In the genomic region with DNA sequence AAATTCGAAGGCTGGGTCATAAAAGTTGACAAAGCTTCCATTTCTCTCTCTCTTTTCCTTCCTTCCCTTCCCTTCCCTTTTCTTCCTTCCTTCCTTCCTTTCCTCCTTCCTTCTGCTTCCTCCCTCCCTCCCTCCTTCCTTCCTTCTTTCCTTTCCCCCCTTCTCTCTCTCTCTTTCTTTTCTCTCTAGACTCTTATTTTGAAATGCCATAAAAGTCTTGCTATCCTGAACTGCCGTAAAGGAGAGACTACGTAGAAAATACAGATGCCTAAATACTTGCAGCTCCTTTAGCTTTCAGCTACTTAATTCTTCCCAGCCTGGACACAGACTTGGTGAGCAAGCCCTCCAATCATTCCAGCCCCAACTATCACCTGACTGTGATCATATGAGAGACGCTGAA, we compare ENCODE assay signal across 26 cellular contexts.
DNase-seq lines count a peak whose midpoint lies in the region; ATAC-seq, FAIRE-seq and TF ChIP-seq lines count a peak whose summit lies in the region.
"Had no signal": no experiment of that assay in that cellular context is flagged by ENCODE, and none has a peak within 500 bp of the region (broad histone marks: within the 10 kb centered on the region; RNA-seq: fewer than 3 reads in every experiment).

No MANE protein-coding gene starts in this region.

- H3K27me3 Mint-ChIP-seq in H9 (ENCODE audit: low read depth) (no peaks in the 10 kb centered on the region), neural progenitor cell (ENCODE audit: insufficient read depth, low read depth) (no peaks in the 10 kb centered on the region)
- H3K27me3 Mint-ChIP-seq: CD4-positive, alpha-beta memory T cell; CD4-positive, CD25-positive, alpha-beta regulatory T cell; CD8-positive, alpha-beta memory T cell had no signal

- no peaks in the 10 kb centered on the region for H3K9me3 Mint-ChIP-seq in H9
- H3K9me3 Mint-ChIP-seq in neural progenitor cell: no peaks in the 10 kb centered on the region

- H3K36me3 Mint-ChIP-seq in H9 (ENCODE audit: insufficient read depth in 1 of 3, low read depth in 3 of 3): no peaks in the 10 kb centered on the region
- no peaks in the 10 kb centered on the region for H3K36me3 Mint-ChIP-seq in neural progenitor cell
- H3K36me3 Mint-ChIP-seq: CD14-positive monocyte; CD4-positive, alpha-beta memory T cell; CD4-positive, CD25-positive, alpha-beta regulatory T cell; CD8-positive, alpha-beta memory T cell had no signal

- H3K4me3 Mint-ChIP-seq in H9 (no peak overlapping the region), neural progenitor cell (no peak overlapping the region)
- H3K4me3 Mint-ChIP-seq: CD14-positive monocyte; CD4-positive, alpha-beta memory T cell; CD4-positive, CD25-positive, alpha-beta regulatory T cell; CD8-positive, alpha-beta memory T cell had no signal

- H3K9me3 ChIP-seq in H9 (ENCODE audit: control insufficient read depth, low read depth, low read length) (no peaks in the 10 kb centered on the region), K562 (replicated peaks; ENCODE audit: control insufficient read depth, insufficient read depth, low read depth, low read length) (no peaks in the 10 kb centered on the region), neural progenitor cell (ENCODE audit: low read depth) (no peaks in the 10 kb centered on the region)
- H3K9me3 ChIP-seq: BE2C, BLaER1 had no signal

- ATAC-seq in K562 (no peak), HG02610 (IDR thresholded peaks at IDR 0.05; ENCODE audit: unreplicated experiment) (no peak), GM21619 (IDR thresholded peaks at IDR 0.05; ENCODE audit: unreplicated experiment) (no peak)
- ATAC-seq: GM12878 had no signal

- H3K4me1 Mint-ChIP-seq in H9: no peaks in the 10 kb centered on the region
- H3K4me1 Mint-ChIP-seq in neural progenitor cell: no peaks in the 10 kb centered on the region
- H3K4me1 Mint-ChIP-seq: CD14-positive monocyte; CD4-positive, alpha-beta memory T cell; CD4-positive, CD25-positive, alpha-beta regulatory T cell; CD8-positive, alpha-beta memory T cell had no signal

- TF ChIP-seq POLR2A in K562 (conservative IDR thresholded peaks at IDR 0.05): no peak

- no peaks in the 10 kb centered on the region for H3K23me2 ChIP-seq in H9 (ENCODE audit: insufficient read length, low read depth, low read length, poor library complexity, severe bottlenecking)

- H3K27me3 ChIP-seq in H9 (ENCODE audit: insufficient read depth, low read length) (no peaks in the 10 kb centered on the region), K562 (ENCODE audit: control insufficient read depth in 2 of 2, insufficient read depth in 2 of 2, low read length in 2 of 2) (no peaks in the 10 kb centered on the region), neural progenitor cell (no peaks in the 10 kb centered on the region)
- H3K27me3 ChIP-seq: BE2C, BLaER1 had no signal

- no peak overlapping the region; a peak in 1 of 7 replicates for H3K27ac Mint-ChIP-seq in H9
- no peak overlapping the region for H3K27ac Mint-ChIP-seq in neural progenitor cell
- H3K27ac Mint-ChIP-seq: CD14-positive monocyte; CD4-positive, alpha-beta memory T cell; CD4-positive, CD25-positive, alpha-beta regulatory T cell; CD8-positive, alpha-beta memory T cell had no signal

- H3K18ac ChIP-seq in H9 (ENCODE audit: insufficient read length, low read depth, low read length): no peak overlapping the region

- no TSS peak for BruUV-seq in K562 (replicated peaks; lab: Mats Ljungman, UMichigan)

- no peak overlapping the region for H3K23ac ChIP-seq in H9 (ENCODE audit: insufficient read length, low read depth, low read length)

- no CpG with 5 or more reads among the region's 4 CpGs for WGBS in H9 (ENCODE audit: extremely low coverage, insufficient read length, low lambda C conversion rate)
- 0% methylated on average over 4 of the region's 4 CpGs for WGBS in K562 (ENCODE audit: insufficient coverage, low coverage, missing lambda C conversion rate)

- H3K14ac ChIP-seq in H9 (ENCODE audit: insufficient read depth, low read length): no peak overlapping the region

- H3K9me1 ChIP-seq in K562 (ENCODE audit: control insufficient read depth, insufficient read depth, low read length): no peaks in the 10 kb centered on the region

- H3K27ac ChIP-seq in H9 (ENCODE audit: insufficient read length, low read depth, low read length) (no peak overlapping the region), K562 (ENCODE audit: extremely low read depth, low read depth, low read length) (no peak overlapping the region), neural progenitor cell (no peak overlapping the region)
- H3K27ac ChIP-seq: BLaER1 had no signal

- H4K20me1 ChIP-seq in H9 (ENCODE audit: control insufficient read depth, insufficient read depth, insufficient read length): no peaks in the 10 kb centered on the region
- H4K20me1 ChIP-seq in K562 (replicated peaks; ENCODE audit: control insufficient read depth, insufficient read depth, low read length): no peaks in the 10 kb centered on the region
- no peaks in the 10 kb centered on the region for H4K20me1 ChIP-seq in neural progenitor cell (ENCODE audit: low read depth)
- H4K20me1 ChIP-seq: BLaER1 had no signal

- TF ChIP-seq CTCF in H9 (conservative IDR thresholded peaks at IDR 0.05) (no peak), K562 (IDR thresholded peaks at IDR 0.05 in 2 of 3, conservative IDR thresholded peaks at IDR 0.05 in 1 of 3; ENCODE audit: insufficient read depth in 2 of 3, low read depth in 1 of 3, low read length in 3 of 3) (no peak), neural progenitor cell (IDR thresholded peaks at IDR 0.05) (no peak)

- no peaks in the 10 kb centered on the region for H3F3A ChIP-seq in neural progenitor cell (ENCODE audit: low read depth)

- no peak overlapping the region for H4K5ac ChIP-seq in H9 (ENCODE audit: insufficient read length, low read depth, low read length)

- H3K4ac ChIP-seq in H9 (ENCODE audit: low read depth, low read length): no peak overlapping the region

- H2AFZ ChIP-seq in H9 (ENCODE audit: low read length) (peak overlapping the region; percentile 65), K562 (ENCODE audit: low read depth, low read length) (no peak overlapping the region), neural progenitor cell (replicated peaks) (peak overlapping the region; percentile 17)

- H2BK5ac ChIP-seq in H9 (ENCODE audit: insufficient read length, low read length): no peak overlapping the region

- TF ChIP-seq EP300 in K562 (IDR thresholded peaks at IDR 0.05; ENCODE audit: low read length): no peak

- no peak overlapping the region for H3T11ph ChIP-seq in H9 (ENCODE audit: low read length)

- in situ Hi-C loops in K562 (cut with MboI): no loop called here

- no peaks in the 10 kb centered on the region for H3K79me2 ChIP-seq in H9 (ENCODE audit: insufficient read depth, low read length)
- no peaks in the 10 kb centered on the region for H3K79me2 ChIP-seq in K562 (ENCODE audit: control insufficient read depth, insufficient read depth, low read length)
- no peaks in the 10 kb centered on the region for H3K79me2 ChIP-seq in neural progenitor cell (ENCODE audit: low read depth)

- CTCF ChIA-PET in K562 (lab: Yijun Ruan, JAX; ENCODE audit: low intra/inter-chr PET ratio): no interaction called here

- H4K8ac ChIP-seq in H9 (replicated peaks; ENCODE audit: insufficient read length, low read depth, low read length): no peak overlapping the region

- H3K9ac ChIP-seq in H9 (ENCODE audit: extremely low read depth, insufficient read length, low read length) (no peak overlapping the region), K562 (ENCODE audit: insufficient read depth in 1 of 2, low read depth in 2 of 2, low read length in 2 of 2) (no peak overlapping the region), neural progenitor cell (no peak overlapping the region)
- H3K9ac ChIP-seq: BLaER1 had no signal

- no peak overlapping the region for H2BK15ac ChIP-seq in H9 (ENCODE audit: low read depth, low read length)

- intact Hi-C loops in K562 (cut with micrococcal nuclease): no loop called here

- H2BK20ac ChIP-seq in H9 (ENCODE audit: low read depth, low read length, poor library complexity, severe bottlenecking): no peak overlapping the region

- H2BK120ac ChIP-seq in H9 (ENCODE audit: low read depth, low read length, poor library complexity, severe bottlenecking): no peak overlapping the region

- H2AK5ac ChIP-seq in H9 (ENCODE audit: insufficient read length, low read length): no peak overlapping the region

- POLR2A ChIA-PET in K562 (lab: Yijun Ruan, JAX): no interaction called here

- H3K79me1 ChIP-seq in H9 (ENCODE audit: insufficient read depth, low read depth, low read length, poor library complexity, severe bottlenecking): no peaks in the 10 kb centered on the region

- H3K4me1 ChIP-seq in H9 (ENCODE audit: insufficient read depth, low read length) (no peaks in the 10 kb centered on the region), K562 (replicated peaks in 1 of 2; ENCODE audit: control insufficient read depth in 2 of 2, insufficient read depth in 2 of 2, low read length in 2 of 2) (no peaks in the 10 kb centered on the region), neural progenitor cell (no peaks in the 10 kb centered on the region)
- H3K4me1 ChIP-seq: BE2C, BLaER1 had no signal

- H3K4me3 ChIP-seq in K562 (no peak overlapping the region), neural progenitor cell (no peak overlapping the region)
- H3K4me3 ChIP-seq: BLaER1, GM12878 had no signal

- H2BK12ac ChIP-seq in H9 (ENCODE audit: insufficient read length, low read depth, low read length): no peak overlapping the region

- H3K4me2 ChIP-seq in H9 (ENCODE audit: insufficient read depth, insufficient read length, low read length) (no peak overlapping the region), K562 (ENCODE audit: insufficient read depth, low read length) (no peak overlapping the region), neural progenitor cell (no peak overlapping the region)
- H3K4me2 ChIP-seq: BLaER1 had no signal

- DNase-seq in H9: no peak
- no peak for DNase-seq in K562 (ENCODE audit: extremely low read depth in 1 of 4, low spot score in 3 of 4)
- DNase-seq in neural progenitor cell (ENCODE audit: low spot score): no peak
- DNase-seq in stimulated activated CD4-positive, alpha-beta T cell treated with anti-CD3 and anti-CD28 coated beads, Interleukin-15, amount 100 ng/mL, for 24 hours: no peak
- DNase-seq: 8988T; ACHN; BE2C; C1 segment of cervical spinal cord; CD4-positive, alpha-beta memory T cell; CD4-positive, CD25-positive, alpha-beta regulatory T cell; CD8-positive, alpha-beta memory T cell; COR-L47; DMS 273 treated with DMSO at 0.1 percent for 48 hours; DMS153; DMS53; DMS79; DND-41; EL; GDM1 had no signal

- H4K91ac ChIP-seq in H9 (ENCODE audit: insufficient read length, low read depth, low read length): no peak overlapping the region

- no peak for FAIRE-seq in K562 (lab: Jason Lieb, UNC)
- FAIRE-seq: A204.1, GM12878, GM19239 had no signal

- TF ChIP-seq RAD21 in K562 (CRISPR knock-in tag; conservative IDR thresholded peaks at IDR 0.05 in 1 of 2, IDR thresholded peaks at IDR 0.05 in 1 of 2): no peak

- H3K56ac ChIP-seq in H9 (ENCODE audit: insufficient read length, low read depth, low read length): no peak overlapping the region

- H3K36me3 ChIP-seq in K562 (ENCODE audit: control insufficient read depth, insufficient read depth, low read length) (no peaks in the 10 kb centered on the region), neural progenitor cell (no peaks in the 10 kb centered on the region)
- H3K36me3 ChIP-seq: BE2C, BLaER1 had no signal

TF ChIP-seq in K562, 482 proteins besides CTCF, POLR2A, EP300 and RAD21:
- TF ChIP-seq CEBPB (tag; IDR thresholded peaks at IDR 0.05) (no peak), MYNN (IDR thresholded peaks at IDR 0.05) (peak; percentile 73; the same call in 1 of the 2 replicates), MYNN (CRISPR knock-in tag; IDR thresholded peaks at IDR 0.05) (no peak)
